ENCODE assay signal across 23 cellular contexts in the genomic region with DNA sequence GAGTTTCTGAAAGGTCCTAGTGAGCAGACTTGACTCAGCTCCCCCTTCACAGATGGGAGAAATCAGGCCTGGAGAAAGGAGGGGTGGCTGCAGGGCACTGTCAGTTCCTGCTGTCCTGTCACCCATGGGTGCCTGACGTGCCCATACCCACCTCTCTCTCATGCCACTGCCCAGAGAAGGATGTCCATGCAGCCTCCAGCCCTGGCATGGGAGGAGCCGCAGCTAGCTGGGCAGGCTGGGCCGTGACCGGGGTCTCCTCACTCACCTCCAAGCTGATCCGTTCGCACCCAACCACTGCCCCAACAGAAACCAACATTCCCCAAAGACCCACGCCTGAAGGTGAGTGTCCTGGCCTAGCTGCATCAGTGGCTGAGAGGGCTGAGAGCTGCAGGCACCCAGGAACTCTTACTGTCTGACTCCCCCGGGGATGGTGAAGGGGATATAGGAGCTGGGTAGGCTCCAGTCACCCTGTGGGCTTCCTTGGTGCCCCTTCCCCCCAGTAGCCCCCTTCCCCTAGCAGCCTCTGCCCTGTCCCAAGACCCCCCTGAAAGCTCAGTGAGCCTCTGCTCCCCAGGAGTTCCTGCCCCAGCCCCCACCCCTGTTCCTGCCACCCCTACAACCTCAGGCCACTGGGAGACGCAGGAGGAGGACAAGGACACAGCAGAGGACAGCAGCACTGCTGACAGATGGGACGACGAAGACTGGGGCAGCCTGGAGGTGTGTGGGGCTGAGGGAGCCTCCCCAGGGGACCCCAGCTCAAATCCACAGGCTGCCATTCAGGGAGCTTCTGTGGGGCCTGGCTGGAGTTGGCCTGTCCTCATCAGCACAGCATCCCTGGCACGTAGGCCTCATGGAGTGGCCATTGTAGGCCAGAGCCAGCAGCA. TPM values are rescaled to one million over a fixed set of nuclear protein-coding genes. Genes with fewer than 3 reads are reported as not detected.
DNase-seq lines count a peak whose midpoint lies in the region; ATAC-seq, FAIRE-seq and TF ChIP-seq lines count a peak whose summit lies in the region.
"Had no signal": no experiment of that assay in that cellular context is flagged by ENCODE, and none has a peak within 500 bp of the region (broad histone marks: within the 10 kb centered on the region; RNA-seq: fewer than 3 reads in every experiment).

No MANE protein-coding gene starts in this region.

- no peak overlapping the region for H3K14ac ChIP-seq in neuronal stem cell (ENCODE audit: low read length)

- no peak overlapping the region for H4K91ac ChIP-seq in neuronal stem cell (ENCODE audit: low read depth, low read length, poor library complexity)

- H4K20me1 ChIP-seq in BLaER1: peaks cover 40% of the 10 kb centered on the region

- TF ChIP-seq CTCF in D721Med (IDR thresholded peaks at IDR 0.05; ENCODE audit: insufficient read depth, missing control alignments): no peak

- no peak overlapping the region for H3K4ac ChIP-seq in neuronal stem cell (ENCODE audit: low read length)

- no CpG with 5 or more reads among the region's 12 CpGs for WGBS in neuronal stem cell (ENCODE audit: extremely low coverage in 2 of 2, insufficient read length in 2 of 2, insufficient replicate concordance in 1 of 2), 2 donors

- no peak overlapping the region for H2BK5ac ChIP-seq in neuronal stem cell (ENCODE audit: low read length)

- no peak overlapping the region for H4K8ac ChIP-seq in neuronal stem cell (ENCODE audit: low read depth, low read length)

- H3K27ac ChIP-seq in BLaER1 (peak overlapping the region; percentile 20; the same call in 1 of the 2 replicates), neuronal stem cell (replicated peaks; ENCODE audit: low read length) (no peak overlapping the region)
- H3K27ac ChIP-seq: left lung, uterus had no signal

- no peak overlapping the region for H2BK15ac ChIP-seq in neuronal stem cell (ENCODE audit: low read length)

- H3K9me3 ChIP-seq in BLaER1 (no peaks in the 10 kb centered on the region), neuronal stem cell (replicated peaks in 1 of 2; ENCODE audit: control insufficient read depth in 2 of 2, insufficient read depth in 1 of 2, low read depth in 1 of 2, low read length in 2 of 2) (no peaks in the 10 kb centered on the region)
- H3K9me3 ChIP-seq: ascending aorta, left lung, uterus had no signal

- peaks cover 70% of the 10 kb centered on the region for H3K36me3 ChIP-seq in BLaER1
- peaks cover 33 to 60% of the 10 kb centered on the region in 2 donors for H3K36me3 ChIP-seq in neuronal stem cell (replicated peaks in 1 of 2; ENCODE audit: control insufficient read depth in 2 of 2, insufficient read depth in 2 of 2, low read length in 2 of 2)
- H3K36me3 ChIP-seq: uterus had no signal

- no peak overlapping the region for H3K18ac ChIP-seq in neuronal stem cell (ENCODE audit: low read length)

- peak overlapping the region; percentile 65 for H3K23ac ChIP-seq in neuronal stem cell (ENCODE audit: low read depth, low read length, poor library complexity)

- H3K4me1 Mint-ChIP-seq in activated T-helper 17 cell treated with anti-CD3 and anti-CD28 coated beads, Interleukin-2, amount 50 U/mL, for 72 hours: peaks cover 8% of the 10 kb centered on the region

- H3K4me3 ChIP-seq in BLaER1 (no peak overlapping the region), neuronal stem cell (ENCODE audit: low read length in 2 of 2) (peak overlapping the region in 1 of 2 donors; percentile 23)
- H3K4me3 ChIP-seq: ascending aorta, left lung, uterus had no signal

- peaks cover 75% of the 10 kb centered on the region for H3K36me3 Mint-ChIP-seq in activated T-helper 17 cell treated with anti-CD3 and anti-CD28 coated beads, Interleukin-2, amount 50 U/mL, for 72 hours (ENCODE audit: low read depth)

- peaks cover 3% of the 10 kb centered on the region for H3K79me1 ChIP-seq in neuronal stem cell (ENCODE audit: low read depth, low read length)

- H3K9me3 Mint-ChIP-seq in activated T-helper 17 cell treated with anti-CD3 and anti-CD28 coated beads, Interleukin-2, amount 50 U/mL, for 72 hours: no peaks in the 10 kb centered on the region
- H3K9me3 Mint-ChIP-seq: activated CD4-positive, alpha-beta T cell treated with anti-CD3 and anti-CD28 coated beads, Interleukin-2, amount 10 ng/mL, durations not matched to agents 7 days and 5 days; nephron; T-helper 1 cell treated with Interleukin-12 subunit alpha and Interleukin-12 subunit beta and Interleukin-4 antibody, amounts not matched to agents 30 μg/mL and 1 μg/mL, for 36 hours had no signal

- peak; percentile 81 for DNase-seq in D721Med (ENCODE audit: insufficient read length, low spot score)
- no peak for DNase-seq in neuronal stem cell (ENCODE audit: low spot score)
- no peak for DNase-seq in HuH-7.5 (ENCODE audit: low spot score)
- no peak for DNase-seq in activated T-cell treated with anti-CD3 and anti-CD28 coated beads, Interleukin-2, amount 50 U/mL, for 1 hour
- DNase-seq: activated CD4-positive, alpha-beta T cell treated with anti-CD3 and anti-CD28 coated beads, Interleukin-2, amount 10 ng/mL, durations not matched to agents 7 days and 5 days; activated effector memory CD4-positive, alpha-beta T cell treated with Interleukin-2 at 50 U/mL for 16 hours; central memory CD4-positive, alpha-beta T cell; left lung; NCI-H1092; NCI-H2029 treated with DMSO at 0.1 percent for 48 hours; NCI-H446 treated with DMSO at 0.1 percent for 48 hours; posterior cingulate gyrus; uterus had no signal

- H2AK5ac ChIP-seq in neuronal stem cell (ENCODE audit: low read depth, low read length): no peak overlapping the region

- H2AFZ ChIP-seq in neuronal stem cell (ENCODE audit: low read length): no peak overlapping the region

- no peak overlapping the region for H2BK120ac ChIP-seq in neuronal stem cell (ENCODE audit: low read depth, low read length)

- H3K4me2 ChIP-seq in BLaER1: 0 out of 2 replicates have a peak overlapping the region, but pooled peaks have one; percentile 42
- H3K4me2 ChIP-seq in neuronal stem cell (ENCODE audit: insufficient read depth, low read length, poor library complexity, severe bottlenecking): no peak overlapping the region

- peak overlapping the region; percentile 15; the same call in 1 of the 2 replicates for H3K9ac ChIP-seq in BLaER1
- H3K9ac ChIP-seq in neuronal stem cell (ENCODE audit: low read depth, low read length, poor library complexity): peak overlapping the region; percentile 54

- FAIRE-seq in D721Med (lab: Jason Lieb, UNC): no peak
- FAIRE-seq: GM12891, GM19239, RCC 7860 had no signal

- H3K27me3 ChIP-seq in BLaER1: no peaks in the 10 kb centered on the region
- peaks cover 0 to 35% (median 13%) of the 10 kb centered on the region in 3 experiments for H3K27me3 ChIP-seq in neuronal stem cell (ENCODE audit: control insufficient read depth in 3 of 3, insufficient read depth in 3 of 3, low read depth in 1 of 3, low read length in 3 of 3)
- H3K27me3 ChIP-seq: ascending aorta, left lung, uterus had no signal

- H3K4me1 ChIP-seq in BLaER1 (peaks cover 39% of the 10 kb centered on the region), neuronal stem cell (ENCODE audit: control insufficient read depth in 2 of 2, insufficient read depth in 1 of 2, low read depth in 1 of 2, low read length in 2 of 2) (peaks cover 0 to 10% of the 10 kb centered on the region in 2 donors)

- H3K27ac Mint-ChIP-seq in activated T-helper 17 cell treated with anti-CD3 and anti-CD28 coated beads, Interleukin-2, amount 50 U/mL, for 72 hours: peak overlapping the region; percentile 8
- H3K27ac Mint-ChIP-seq: activated CD4-positive, alpha-beta T cell treated with anti-CD3 and anti-CD28 coated beads, Interleukin-2, amount 10 ng/mL, durations not matched to agents 7 days and 5 days; nephron; T-helper 1 cell treated with Interleukin-12 subunit alpha and Interleukin-12 subunit beta and Interleukin-4 antibody, amounts not matched to agents 30 μg/mL and 1 μg/mL, for 36 hours had no signal

- no peaks in the 10 kb centered on the region for H3K27me3 Mint-ChIP-seq in activated T-helper 17 cell treated with anti-CD3 and anti-CD28 coated beads, Interleukin-2, amount 50 U/mL, for 72 hours
- H3K27me3 Mint-ChIP-seq: activated CD4-positive, alpha-beta T cell treated with anti-CD3 and anti-CD28 coated beads, Interleukin-2, amount 10 ng/mL, durations not matched to agents 7 days and 5 days had no signal

- H3K4me3 Mint-ChIP-seq in activated T-helper 17 cell treated with anti-CD3 and anti-CD28 coated beads, Interleukin-2, amount 50 U/mL, for 72 hours: no peak overlapping the region

- H2BK12ac ChIP-seq in neuronal stem cell (ENCODE audit: low read length): no peak overlapping the region

- ATAC-seq in activated T-helper 17 cell treated with anti-CD3 and anti-CD28 coated beads, Interleukin-2, amount 50 U/mL, for 72 hours (replicated peaks): no peak
- ATAC-seq in HG02642 (IDR thresholded peaks at IDR 0.05; ENCODE audit: poor library complexity, unreplicated experiment): no peak
- ATAC-seq: left lung, sciatic nerve had no signal

RNA-seq across cellular contexts. Expression of gene SCYL1, which starts 11.8 kb away (rescaled TPM):
- total RNA-seq in activated T-helper 17 cell treated with anti-CD3 and anti-CD28 coated beads, Interleukin-2, amount 50 U/mL, for 72 hours: 10 to 100 TPM; 80.4 to 86.8 TPM
- polyA plus RNA-seq in neuronal stem cell (2013, experiment 1 of 2): 43.8 TPM
- 47.1 TPM for polyA plus RNA-seq in neuronal stem cell (2013, experiment 2 of 2)

RNA-seq across cellular contexts. Expression of gene LTBP3, which starts 21.5 kb away (rescaled TPM):
- total RNA-seq in activated T-helper 17 cell treated with anti-CD3 and anti-CD28 coated beads, Interleukin-2, amount 50 U/mL, for 72 hours: 100 to 1,000 TPM in 1 of 2 donors, 10 to 100 TPM in 1; 54.3 to 124 TPM
- polyA plus RNA-seq in neuronal stem cell (2013, experiment 1 of 2): 8.7 TPM
- 8.6 TPM for polyA plus RNA-seq in neuronal stem cell (2013, experiment 2 of 2)

RNA-seq across cellular contexts. Expression of gene ZNRD2, which starts 33.6 kb away (rescaled TPM):
- 10 to 100 TPM; 30.3 to 49.4 TPM for total RNA-seq in activated T-helper 17 cell treated with anti-CD3 and anti-CD28 coated beads, Interleukin-2, amount 50 U/mL, for 72 hours
- 53.3 TPM for polyA plus RNA-seq in neuronal stem cell (2013, experiment 1 of 2)
- polyA plus RNA-seq in neuronal stem cell (2013, experiment 2 of 2): 50.3 TPM

RNA-seq across cellular contexts. Expression of gene FAM89B, which starts 35.7 kb away (rescaled TPM):
- total RNA-seq in activated T-helper 17 cell treated with anti-CD3 and anti-CD28 coated beads, Interleukin-2, amount 50 U/mL, for 72 hours: 10 to 100 TPM; 39.0 to 42.2 TPM
- 50.9 TPM for polyA plus RNA-seq in neuronal stem cell (2013, experiment 1 of 2)
- 50.0 TPM for polyA plus RNA-seq in neuronal stem cell (2013, experiment 2 of 2)

RNA-seq across cellular contexts. Expression of gene MALAT1, which starts 37.8 kb away (rescaled TPM):
- over 10,000 TPM in 1 of 2 donors, 1,000 to 10,000 TPM in 1; 5,547 to 22,796 TPM for total RNA-seq in activated T-helper 17 cell treated with anti-CD3 and anti-CD28 coated beads, Interleukin-2, amount 50 U/mL, for 72 hours
- 502 TPM for polyA plus RNA-seq in neuronal stem cell (2013, experiment 1 of 2)
- polyA plus RNA-seq in neuronal stem cell (2013, experiment 2 of 2): 539 TPM
